Comparison of ENCODE assay signal across 10 cellular contexts in genomic region chr2:86453838-86454237, GRCh38. TPM values are rescaled to one million over a fixed set of nuclear protein-coding genes. Genes with fewer than 3 reads are reported as not detected.
A peak's percentile ranks its signal among the peaks of the same experiment; 100 is the strongest.
DNase-seq lines count a peak whose midpoint lies in the region; ATAC-seq, FAIRE-seq and TF ChIP-seq lines count a peak whose summit lies in the region.
"Had no signal": no experiment of that assay in that cellular context is flagged by ENCODE, and none has a peak within 500 bp of the region (broad histone marks: within the 10 kb centered on the region; RNA-seq: fewer than 3 reads in every experiment).

No MANE protein-coding gene starts in this region.

- H3K27ac ChIP-seq in small intestine (ENCODE audit: low read depth in 1 of 2, low read length in 1 of 2): no peak overlapping the region
- H3K27ac ChIP-seq: vagina had no signal

- peaks cover 16 to 31% of the 10 kb centered on the region in 2 donors for H3K36me3 ChIP-seq in small intestine (ENCODE audit: control insufficient read depth in 2 of 2, insufficient read depth in 2 of 2, low read length in 2 of 2)

- peaks cover 6 to 10% of the 10 kb centered on the region in 2 donors for H3K4me1 ChIP-seq in small intestine (ENCODE audit: control insufficient read depth in 2 of 2, insufficient read depth in 1 of 2, low read depth in 1 of 2, low read length in 1 of 2)

- DNase-seq in LHCN-M2 (ENCODE audit: low read depth): peak; percentile 41
- DNase-seq in amniotic epithelial cell (ENCODE audit: low read depth): peak; percentile 26
- DNase-seq in Right ventricle myocardium superior: no peak
- peak; percentile 83 for DNase-seq in small intestine
- no peak for DNase-seq in GM10266 (ENCODE audit: extremely low spot score)
- DNase-seq in stimulated activated CD4-positive, alpha-beta T cell treated with anti-CD3 and anti-CD28 coated beads, Interleukin-4, amount 100 ng/mL, for 1 hour: no peak
- DNase-seq in stimulated activated naive CD4-positive, alpha-beta T cell (lab: John Stamatoyannopoulos, UW): no peak
- DNase-seq: activated CD4-positive, alpha-beta T cell treated with anti-CD3 and anti-CD28 coated beads, Interleukin-2, amount 10 ng/mL, durations not matched to agents 24 days and 14 days had no signal

- FAIRE-seq in small intestine (lab: Jason Lieb, UNC): no peak

- H3K4me3 ChIP-seq in small intestine (ENCODE audit: low read depth in 1 of 2, low read length in 2 of 2): no peak overlapping the region
- H3K4me3 ChIP-seq: vagina had no signal

- ATAC-seq in Right ventricle myocardium superior (ENCODE audit: poor library complexity) (peak; percentile 90), GM18517 (IDR thresholded peaks at IDR 0.05; ENCODE audit: unreplicated experiment) (no peak)

- no peak for TF ChIP-seq CTCF in GM10266 (IDR thresholded peaks at IDR 0.05; ENCODE audit: control insufficient read depth, insufficient read depth, low read depth, missing control alignments)

- 8 to 25% (median 21%) methylated on average over 2 of the region's 2 CpGs for WGBS in small intestine, 3 donors

- no peaks in the 10 kb centered on the region for H3K27me3 ChIP-seq in small intestine (ENCODE audit: control insufficient read depth in 2 of 2, insufficient read depth in 2 of 2, low read length in 2 of 2)
- H3K27me3 ChIP-seq: vagina had no signal

- H3K9me3 ChIP-seq in small intestine (ENCODE audit: control insufficient read depth, low read depth): no peaks in the 10 kb centered on the region
- H3K9me3 ChIP-seq: vagina had no signal

- intact Hi-C loops in Right ventricle myocardium superior (cut with DNase I): no loop called here

RNA-seq across cellular contexts. Expression of gene KDM3A, which starts 12.7 kb away (rescaled TPM):
- total RNA-seq in LHCN-M2 (2014; rRNA removed) (18.9 and 20.4 TPM in 2 replicates), Right ventricle myocardium superior (27.2 TPM)
- polyA plus RNA-seq in LHCN-M2 (2012): 7.8 TPM
- 10 to 100 TPM; 13.5 to 51.2 (median 29.2) TPM for polyA plus RNA-seq in small intestine

Comparison
In these comparisons a context has a peak if more than half of its experiments do, and no peak if none do; other contexts are left out.
1. DNase-seq: peak in LHCN-M2 (single experiment), amniotic epithelial cell (single experiment) and small intestine (single experiment); none in Right ventricle myocardium superior (single experiment), GM10266 (single experiment), stimulated activated CD4-positive, alpha-beta T cell treated with anti-CD3 and anti-CD28 coated beads, Interleukin-4, amount 100 ng/mL, for 1 hour (single experiment) and stimulated activated naive CD4-positive, alpha-beta T cell (0 of 6).